Comparison of ENCODE assay signal across 26 cellular contexts in the genomic region with DNA sequence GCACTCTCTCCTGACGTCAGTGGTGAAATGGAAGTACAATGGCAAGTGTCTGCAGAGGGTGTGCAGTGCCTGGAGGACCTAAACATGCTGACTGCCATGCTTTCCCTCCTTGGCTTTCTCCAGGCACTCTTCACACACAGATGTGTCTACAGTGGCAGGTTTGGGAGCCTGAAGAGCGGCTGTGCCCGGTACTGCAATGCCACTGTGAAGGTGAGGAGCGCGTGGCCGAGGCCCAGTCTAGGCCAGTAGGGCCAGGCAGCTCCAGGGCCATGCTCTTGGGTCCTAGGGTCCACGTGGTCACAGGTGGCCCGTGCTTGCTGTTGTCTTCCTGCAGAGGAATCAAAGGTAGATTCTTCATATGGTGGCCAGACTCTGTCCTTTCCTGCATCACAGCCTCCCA.
"Had no signal": no experiment of that assay in that cellular context is flagged by ENCODE, and none has a peak within 500 bp of the region (broad histone marks: within the 10 kb centered on the region; RNA-seq: fewer than 3 reads in every experiment).

No MANE protein-coding gene starts in this region.

- DNase-seq: heart left ventricle; hypothalamus; islet precursor cell; left ventricle myocardium inferior; midbrain; mucosa of descending colon; naive thymus-derived CD4-positive, alpha-beta T cell; nephron progenitor cell; ovary; right lobe of liver; stimulated activated CD4-positive, alpha-beta T cell treated with anti-CD3 and anti-CD28 coated beads, Interleukin-1b, Interleukin-23, amount 100 ng/mL, for 48 hours; stimulated activated CD4-positive, alpha-beta T cell treated with anti-CD3 and anti-CD28 coated beads, Interleukin-2, amount 100 ng/mL, for 48 hours; stimulated activated CD4-positive, alpha-beta T cell treated with anti-CD3 and anti-CD28 coated beads, Interleukin-4, amount 100 ng/mL, for 4 hours; stimulated activated CD8-positive, alpha-beta memory T cell treated with anti-CD3 and anti-CD28 coated beads, Interleukin-4, amount 100 ng/mL, for 48 hours; stimulated activated naive CD4-positive, alpha-beta T cell treated with Interleukin-2 at 50 U/mL for 16 hours; tibial artery; uterus had no signal

- H3K9me3 Mint-ChIP-seq: naive thymus-derived CD4-positive, alpha-beta T cell; nephron progenitor cell; neural progenitor cell; stimulated activated memory B cell treated with anti-CD40 and anti-IgM and Interleukin-4, amounts not matched to agents 10 μg/mL and 1 μg/mL and 100 μg/mL, for 72 hours; type B pancreatic cell had no signal

- H3K9me3 ChIP-seq: heart left ventricle, left ventricle myocardium inferior, mucosa of descending colon, ovary, right atrium auricular region, right lobe of liver, suprapubic skin, thoracic aorta, tibial artery, uterus had no signal

- H3K4me2 ChIP-seq: neural progenitor cell, smooth muscle cell had no signal

- H3K36me3 Mint-ChIP-seq: naive thymus-derived CD4-positive, alpha-beta T cell; neural progenitor cell; stimulated activated memory B cell treated with anti-CD40 and anti-IgM and Interleukin-4, amounts not matched to agents 10 μg/mL and 1 μg/mL and 100 μg/mL, for 72 hours; type B pancreatic cell had no signal

- H3K4me1 ChIP-seq: heart left ventricle, left ventricle myocardium inferior, right atrium auricular region, suprapubic skin, tibial artery, uterus had no signal

- H3K9ac ChIP-seq: neural progenitor cell had no signal

- H2AFZ ChIP-seq: neural progenitor cell had no signal

- H3K36me3 ChIP-seq: heart left ventricle, left ventricle myocardium inferior, neural progenitor cell, ovary, right atrium auricular region, right lobe of liver, suprapubic skin, thoracic aorta, tibial artery, uterus had no signal

- H3K27ac ChIP-seq: heart left ventricle, left ventricle myocardium inferior, neural progenitor cell, ovary, right atrium auricular region, right lobe of liver, suprapubic skin, thoracic aorta, tibial artery, uterus had no signal

- H3K4me3 ChIP-seq: heart left ventricle, left ventricle myocardium inferior, lung, mucosa of descending colon, neural progenitor cell, ovary, right atrium auricular region, right lobe of liver, smooth muscle cell, suprapubic skin, thoracic aorta, tibial artery, uterus had no signal

- ATAC-seq: heart left ventricle; mucosa of descending colon; naive thymus-derived CD4-positive, alpha-beta T cell; stimulated activated memory B cell treated with anti-CD40 and anti-IgM and Interleukin-4, amounts not matched to agents 10 μg/mL and 1 μg/mL and 100 μg/mL, for 72 hours had no signal

- H3K27ac Mint-ChIP-seq: naive thymus-derived CD4-positive, alpha-beta T cell; nephron progenitor cell; neural progenitor cell; progenitor cell of endocrine pancreas; stimulated activated memory B cell treated with anti-CD40 and anti-IgM and Interleukin-4, amounts not matched to agents 10 μg/mL and 1 μg/mL and 100 μg/mL, for 72 hours; type B pancreatic cell had no signal

- H3K27me3 ChIP-seq: neural progenitor cell, ovary, right atrium auricular region, right lobe of liver, uterus had no signal

- H3K4me1 Mint-ChIP-seq: naive thymus-derived CD4-positive, alpha-beta T cell; stimulated activated memory B cell treated with anti-CD40 and anti-IgM and Interleukin-4, amounts not matched to agents 10 μg/mL and 1 μg/mL and 100 μg/mL, for 72 hours had no signal

- H3K4me3 Mint-ChIP-seq: naive thymus-derived CD4-positive, alpha-beta T cell; nephron progenitor cell; neural progenitor cell; stimulated activated memory B cell treated with anti-CD40 and anti-IgM and Interleukin-4, amounts not matched to agents 10 μg/mL and 1 μg/mL and 100 μg/mL, for 72 hours; type B pancreatic cell had no signal
